ENCODE assay signal across 30 cellular contexts in the genomic region with DNA sequence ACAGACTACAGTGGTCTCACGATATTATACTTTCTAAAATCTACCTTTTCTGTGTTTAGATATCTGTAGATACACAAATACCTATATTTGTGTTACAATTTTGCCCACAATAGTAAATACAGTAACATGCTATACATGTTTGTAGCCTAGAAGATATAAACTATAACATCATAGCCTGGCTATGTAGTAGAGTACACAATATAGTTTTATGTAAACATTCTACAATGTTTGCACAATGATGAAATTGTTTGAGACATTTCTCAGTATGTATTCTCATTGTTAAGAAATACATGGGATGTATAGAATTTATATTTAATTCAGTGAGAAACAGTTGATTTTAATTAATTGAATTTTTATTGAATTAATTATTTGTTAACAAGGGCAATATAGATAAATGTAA.
"Had no signal": no experiment of that assay in that cellular context is flagged by ENCODE, and none has a peak within 500 bp of the region (broad histone marks: within the 10 kb centered on the region; RNA-seq: fewer than 3 reads in every experiment).

No MANE protein-coding gene starts in this region.

- DNase-seq: activated CD4-positive, alpha-beta T cell treated with anti-CD3 and anti-CD28 coated beads for 48 hours; activated CD4-positive, alpha-beta T cell treated with anti-CD3 and anti-CD28 coated beads, Interleukin-2, amount 50 U/mL, for 1 hour; activated CD4-positive, alpha-beta T cell treated with anti-CD3 and anti-CD28 coated beads, Interleukin-2, amount 50 U/mL, for 48 hours; activated CD8-positive, alpha-beta memory T cell treated with anti-CD3 and anti-CD28 coated beads for 24 hours; activated CD8-positive, alpha-beta T cell treated with anti-CD3 and anti-CD28 coated beads for 36 hours; activated effector memory CD4-positive, alpha-beta T cell treated with anti-CD3 and anti-CD28 coated beads, Interleukin-2, amount 50 U/mL, for 16 hours; activated naive CD4-positive, alpha-beta T cell treated with anti-CD3 and anti-CD28 coated beads for 36 hours; activated naive CD8-positive, alpha-beta T cell treated with anti-CD3 and anti-CD28 coated beads for 36 hours; activated naive CD8-positive, alpha-beta T cell treated with anti-CD3 and anti-CD28 coated beads, Interleukin-2, amount 50 U/mL, for 24 hours; activated T-cell treated with anti-CD3 and anti-CD28 coated beads, Interleukin-2, amount 50 U/mL, for 48 hours; adrenal gland; amygdala; aorta; body of pancreas; caudate nucleus; cortex of kidney; dermis blood vessel endothelial cell; effector CD8-positive, alpha-beta T cell; esophagus squamous epithelium; foreskin melanocyte; heart right ventricle; T-helper 2 cell had no signal

- H3K27me3 ChIP-seq: adrenal gland, body of pancreas, esophagus squamous epithelium, gastroesophageal sphincter, heart right ventricle, hepatocyte had no signal

- H3K36me3 ChIP-seq: adrenal gland, esophagus squamous epithelium, gastroesophageal sphincter, heart right ventricle had no signal

- H3K4me3 ChIP-seq: adrenal gland, body of pancreas, esophagus squamous epithelium, gastroesophageal sphincter, heart right ventricle, hepatocyte had no signal

- H2AFZ ChIP-seq: hepatocyte had no signal

- H3K27ac ChIP-seq: adrenal gland, body of pancreas, epithelial cell of prostate, esophagus squamous epithelium, gastroesophageal sphincter, heart right ventricle, hepatocyte, VCaP had no signal

- ATAC-seq: activated CD8-positive, alpha-beta T cell treated with anti-CD3 and anti-CD28 coated beads for 36 hours; activated naive CD8-positive, alpha-beta T cell treated with anti-CD3 and anti-CD28 coated beads, Interleukin-2, amount 50 U/mL, for 24 hours; body of pancreas; gastroesophageal sphincter; heart right ventricle; WTC11 had no signal

- H3K4me1 ChIP-seq: adrenal gland, body of pancreas, esophagus squamous epithelium, gastroesophageal sphincter, heart right ventricle had no signal

- H3K9me3 ChIP-seq: adrenal gland, esophagus squamous epithelium, gastroesophageal sphincter had no signal

- FAIRE-seq: colon, endothelial cell of umbilical vein, TTC549 had no signal

- H3K4me2 ChIP-seq: hepatocyte had no signal
